7 cellular contexts compared by ENCODE assay signal in the genomic region with DNA sequence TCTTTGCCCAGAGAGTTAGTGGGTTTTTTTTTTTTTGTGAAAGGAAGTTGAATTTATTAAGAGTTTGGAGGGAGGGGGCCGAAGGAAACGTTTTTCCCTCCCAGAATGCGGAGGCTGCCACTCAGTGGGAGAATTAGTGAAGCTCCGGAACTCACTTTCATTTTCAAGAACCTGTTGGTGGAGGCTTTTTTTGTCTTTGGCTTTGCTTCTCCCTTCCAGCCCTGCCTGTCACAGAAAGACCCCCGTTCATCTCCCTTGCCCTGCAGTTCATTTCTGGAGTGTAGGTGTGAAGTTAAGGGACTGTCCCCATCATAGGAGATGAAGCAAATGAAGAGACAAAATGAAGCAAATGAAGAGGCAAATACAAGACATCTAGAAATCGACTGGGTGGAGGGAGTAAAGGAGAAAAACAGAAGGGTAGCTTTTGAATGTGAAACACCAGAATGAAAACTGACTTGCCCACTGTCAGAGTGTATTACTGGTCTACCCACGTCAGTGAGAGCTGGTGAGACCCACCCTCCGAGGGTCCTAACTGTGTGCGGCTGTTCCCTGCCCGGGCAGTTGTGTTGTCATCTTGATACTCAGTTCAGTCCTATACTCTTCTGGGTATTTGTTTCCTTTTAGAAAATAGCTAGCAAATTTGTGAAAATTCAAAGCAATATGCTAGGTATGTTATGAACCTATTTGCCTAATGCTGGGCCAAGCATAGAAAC.
DNase-seq lines count a peak whose midpoint lies in the region; ATAC-seq and TF ChIP-seq lines count a peak whose summit lies in the region.

No MANE protein-coding gene starts in this region.

- no peak for TF ChIP-seq POLR2A in GM18505 (IDR thresholded peaks at IDR 0.05; ENCODE audit: borderline replicate concordance, extremely low read depth, insufficient read depth, insufficient read length)

- H3K36me3 ChIP-seq in stomach smooth muscle (ENCODE audit: control insufficient read depth in 2 of 2, insufficient read depth in 2 of 2, low read length in 2 of 2), result no peaks in the 10 kb centered on the region

- H3K27ac Mint-ChIP-seq in activated naive CD4-positive, alpha-beta T cell treated with anti-CD3 and anti-CD28 coated beads for 36 hours, result peak overlapping the region; percentile 83

- H3K4me1 ChIP-seq in stomach smooth muscle (ENCODE audit: control insufficient read depth, insufficient read depth, low read length), result peaks cover 24% of the 10 kb centered on the region

- no peaks in the 10 kb centered on the region for H3K9me3 Mint-ChIP-seq in activated naive CD4-positive, alpha-beta T cell treated with anti-CD3 and anti-CD28 coated beads for 36 hours

- H3K4me1 Mint-ChIP-seq in activated naive CD4-positive, alpha-beta T cell treated with anti-CD3 and anti-CD28 coated beads for 36 hours (ENCODE audit: low read depth), result peaks cover 61% of the 10 kb centered on the region

- H3K9ac ChIP-seq in stomach smooth muscle (ENCODE audit: low read length in 2 of 2), result peak overlapping the region; percentile 29 to 54

- H3K4me3 Mint-ChIP-seq in activated naive CD4-positive, alpha-beta T cell treated with anti-CD3 and anti-CD28 coated beads for 36 hours, result peak overlapping the region; percentile 70

- DNase-seq in activated naive CD4-positive, alpha-beta T cell treated with anti-CD3 and anti-CD28 coated beads for 36 hours, result peak; percentile 72
- DNase-seq in iris pigment epithelial cell (ENCODE audit: low read depth) (peak; percentile 24), NCI-H446 (lab: John Stamatoyannopoulos, UW) (no peak)

- intact Hi-C loops in activated naive CD4-positive, alpha-beta T cell treated with anti-CD3 and anti-CD28 coated beads for 36 hours (cut with micrococcal nuclease), result loop anchor here (1.0 to 5.0 kb wide), 10 partner anchors 48 to 1407 kb away; partner anchors contain the start of genes CRBN, ITPR1 and SETMAR

- peak overlapping the region; percentile 55 for H3K27ac ChIP-seq in stomach smooth muscle (ENCODE audit: low read length)

- H3K27me3 Mint-ChIP-seq in activated naive CD4-positive, alpha-beta T cell treated with anti-CD3 and anti-CD28 coated beads for 36 hours (ENCODE audit: low read depth), result no peaks in the 10 kb centered on the region

- H3K27me3 ChIP-seq in stomach smooth muscle (ENCODE audit: control insufficient read depth in 1 of 2, insufficient read depth in 2 of 2, low read length in 2 of 2), result no peaks in the 10 kb centered on the region

- CTCF ChIA-PET in activated naive CD4-positive, alpha-beta T cell treated with anti-CD3 and anti-CD28 coated beads for 36 hours (lab: Charles Lee), result interaction anchor here (0.8 to 2.0 kb wide), 10 partner anchors 11 to 234 kb away, joined by 3 to 6 read pairs (median 4); no protein-coding TSS in a partner anchor

- no peaks in the 10 kb centered on the region for H3K9me3 ChIP-seq in stomach smooth muscle (ENCODE audit: control insufficient read depth in 2 of 2, low read length in 2 of 2)

- H3K36me3 Mint-ChIP-seq in activated naive CD4-positive, alpha-beta T cell treated with anti-CD3 and anti-CD28 coated beads for 36 hours (ENCODE audit: low read depth), result no peaks in the 10 kb centered on the region

- peak overlapping the region; percentile 39 to 60 for H3K4me3 ChIP-seq in stomach smooth muscle (ENCODE audit: low read length in 2 of 2)

- ATAC-seq in GM18867 (IDR thresholded peaks at IDR 0.05; ENCODE audit: unreplicated experiment) (peak; percentile 57), HG03175 (IDR thresholded peaks at IDR 0.05; ENCODE audit: unreplicated experiment) (peak; percentile 41), GM18505 (IDR thresholded peaks at IDR 0.05; ENCODE audit: unreplicated experiment) (no peak)

Comparison
In these comparisons a context has a peak if more than half of its experiments do, and no peak if none do; other contexts are left out.
1. DNase-seq: peak in activated naive CD4-positive, alpha-beta T cell treated with anti-CD3 and anti-CD28 coated beads for 36 hours (single experiment) and iris pigment epithelial cell (single experiment); none in NCI-H446 (0 of 2).